Comparison of ENCODE assay signal across 1 cellular context in genomic region chr4:1792832-1793495, GRCh38.
TF ChIP-seq lines count a peak whose summit lies in the region.

FGFR3 (plus strand) TSS chr4:1793293; CDS start chr4:1793935, 642 bp downstream.

TF ChIP-seq in HepG2, 621 proteins besides CTCF, POLR2A, EP300 and RAD21 (continued from another document and continues in another):
- TF ChIP-seq ZNF768 (CRISPR knock-in tag; IDR thresholded peaks at IDR 0.05) (peak; percentile 6; the same call in 1 of the 2 replicates), PCBP2 (optimal IDR thresholded peaks at IDR 0.05; ENCODE audit: low read depth, low read length, poor library complexity, severe bottlenecking) (no peak), ZNF446 (CRISPR knock-in tag; IDR thresholded peaks at IDR 0.05) (no peak), POLR2AphosphoS2 (IDR thresholded peaks at IDR 0.05; ENCODE audit: low read depth, low read length) (no peak), ZNF564 (CRISPR knock-in tag; IDR thresholded peaks at IDR 0.05) (no peak), ZNF598 (CRISPR knock-in tag; IDR thresholded peaks at IDR 0.05; ENCODE audit: borderline replicate concordance) (no peak), ZNF543 (CRISPR knock-in tag; IDR thresholded peaks at IDR 0.05) (no peak), ZNF512B (CRISPR knock-in tag; IDR thresholded peaks at IDR 0.05; ENCODE audit: borderline replicate concordance) (no peak), ARNTL (CRISPR knock-in tag; IDR thresholded peaks at IDR 0.05) (no peak), ZFP90 (CRISPR knock-in tag; IDR thresholded peaks at IDR 0.05; ENCODE audit: borderline replicate concordance) (peak; percentile 45; the same call in 1 of the 2 replicates), KDM1A (CRISPR knock-in tag; IDR thresholded peaks at IDR 0.05) (no peak), BCL6 (CRISPR knock-in tag; IDR thresholded peaks at IDR 0.05) (no peak), CSRNP1 (CRISPR knock-in tag; IDR thresholded peaks at IDR 0.05) (no peak), RXRB (CRISPR knock-in tag; IDR thresholded peaks at IDR 0.05; ENCODE audit: borderline replicate concordance) (no peak), ATF7 (IDR thresholded peaks at IDR 0.05) (no peak), ATF7 (CRISPR knock-in tag; IDR thresholded peaks at IDR 0.05) (no peak), ZNF782 (CRISPR knock-in tag; IDR thresholded peaks at IDR 0.05; ENCODE audit: borderline replicate concordance) (no peak), POGZ (CRISPR knock-in tag; IDR thresholded peaks at IDR 0.05) (no peak), KDM2A (CRISPR knock-in tag; IDR thresholded peaks at IDR 0.05; ENCODE audit: borderline replicate concordance, low read depth) (no peak), SRSF9 (IDR thresholded peaks at IDR 0.05; ENCODE audit: borderline replicate concordance, insufficient read depth, low read depth, low read length, poor library complexity, severe bottlenecking) (no peak), TP53 (CRISPR knock-in tag; conservative IDR thresholded peaks at IDR 0.05) (no peak), ZFP41 (CRISPR knock-in tag; IDR thresholded peaks at IDR 0.05; ENCODE audit: borderline replicate concordance) (no peak), ZSCAN22 (CRISPR knock-in tag; IDR thresholded peaks at IDR 0.05) (no peak), GLI4 (CRISPR knock-in tag; IDR thresholded peaks at IDR 0.05; ENCODE audit: borderline replicate concordance) (no peak), KDM3A (CRISPR knock-in tag; IDR thresholded peaks at IDR 0.05; ENCODE audit: low read depth) (no peak; the same call in 1 of the 2 replicates), ZNF614 (CRISPR knock-in tag; IDR thresholded peaks at IDR 0.05; ENCODE audit: borderline replicate concordance) (no peak), KAT8 (CRISPR knock-in tag; IDR thresholded peaks at IDR 0.05) (no peak), NCOR1 (IDR thresholded peaks at IDR 0.05; ENCODE audit: borderline replicate concordance, low read length) (no peak), KLF9 (CRISPR knock-in tag; IDR thresholded peaks at IDR 0.05; ENCODE audit: low read depth) (no peak), ZXDC (CRISPR knock-in tag; IDR thresholded peaks at IDR 0.05) (0 out of 2 replicates have a peak, but pooled peaks have one; percentile 63), ZNF772 (CRISPR knock-in tag; IDR thresholded peaks at IDR 0.05) (no peak), GZF1 (CRISPR knock-in tag; IDR thresholded peaks at IDR 0.05) (no peak), PAF1 (CRISPR knock-in tag; IDR thresholded peaks at IDR 0.05) (no peak), HDAC6 (IDR thresholded peaks at IDR 0.05; ENCODE audit: low read depth, low read length) (no peak), SMARCC2 (IDR thresholded peaks at IDR 0.05) (no peak), POLR2AphosphoS5 (IDR thresholded peaks at IDR 0.05; ENCODE audit: low read depth, low read length) (peak; percentile 66; the same call in 1 of the 2 replicates), STAT5B (CRISPR knock-in tag; IDR thresholded peaks at IDR 0.05) (no peak), ZBTB7A (CRISPR knock-in tag; IDR thresholded peaks at IDR 0.05) (no peak; the same call in 1 of the 2 replicates), MBNL3 (CRISPR knock-in tag; conservative IDR thresholded peaks at IDR 0.05) (no peak), ZNF253 (CRISPR knock-in tag; IDR thresholded peaks at IDR 0.05; ENCODE audit: borderline replicate concordance) (0 out of 2 replicates have a peak, but pooled peaks have one; percentile 7), ZNF766 (CRISPR knock-in tag; IDR thresholded peaks at IDR 0.05; ENCODE audit: borderline replicate concordance) (no peak), ZFAT (CRISPR knock-in tag; conservative IDR thresholded peaks at IDR 0.05) (no peak), NCOA1 (CRISPR knock-in tag; IDR thresholded peaks at IDR 0.05) (no peak), PTBP1 (IDR thresholded peaks at IDR 0.05; ENCODE audit: low read depth, low read length, poor library complexity, severe bottlenecking) (no peak)
- TF ChIP-seq, protein P1, sequence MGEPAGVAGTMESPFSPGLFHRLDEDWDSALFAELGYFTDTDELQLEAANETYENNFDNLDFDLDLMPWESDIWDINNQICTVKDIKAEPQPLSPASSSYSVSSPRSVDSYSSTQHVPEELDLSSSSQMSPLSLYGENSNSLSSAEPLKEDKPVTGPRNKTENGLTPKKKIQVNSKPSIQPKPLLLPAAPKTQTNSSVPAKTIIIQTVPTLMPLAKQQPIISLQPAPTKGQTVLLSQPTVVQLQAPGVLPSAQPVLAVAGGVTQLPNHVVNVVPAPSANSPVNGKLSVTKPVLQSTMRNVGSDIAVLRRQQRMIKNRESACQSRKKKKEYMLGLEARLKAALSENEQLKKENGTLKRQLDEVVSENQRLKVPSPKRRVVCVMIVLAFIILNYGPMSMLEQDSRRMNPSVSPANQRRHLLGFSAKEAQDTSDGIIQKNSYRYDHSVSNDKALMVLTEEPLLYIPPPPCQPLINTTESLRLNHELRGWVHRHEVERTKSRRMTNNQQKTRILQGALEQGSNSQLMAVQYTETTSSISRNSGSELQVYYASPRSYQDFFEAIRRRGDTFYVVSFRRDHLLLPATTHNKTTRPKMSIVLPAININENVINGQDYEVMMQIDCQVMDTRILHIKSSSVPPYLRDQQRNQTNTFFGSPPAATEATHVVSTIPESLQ (CRISPR knock-in tag; conservative IDR thresholded peaks at IDR 0.05): no peak
- TF ChIP-seq, protein P2, sequence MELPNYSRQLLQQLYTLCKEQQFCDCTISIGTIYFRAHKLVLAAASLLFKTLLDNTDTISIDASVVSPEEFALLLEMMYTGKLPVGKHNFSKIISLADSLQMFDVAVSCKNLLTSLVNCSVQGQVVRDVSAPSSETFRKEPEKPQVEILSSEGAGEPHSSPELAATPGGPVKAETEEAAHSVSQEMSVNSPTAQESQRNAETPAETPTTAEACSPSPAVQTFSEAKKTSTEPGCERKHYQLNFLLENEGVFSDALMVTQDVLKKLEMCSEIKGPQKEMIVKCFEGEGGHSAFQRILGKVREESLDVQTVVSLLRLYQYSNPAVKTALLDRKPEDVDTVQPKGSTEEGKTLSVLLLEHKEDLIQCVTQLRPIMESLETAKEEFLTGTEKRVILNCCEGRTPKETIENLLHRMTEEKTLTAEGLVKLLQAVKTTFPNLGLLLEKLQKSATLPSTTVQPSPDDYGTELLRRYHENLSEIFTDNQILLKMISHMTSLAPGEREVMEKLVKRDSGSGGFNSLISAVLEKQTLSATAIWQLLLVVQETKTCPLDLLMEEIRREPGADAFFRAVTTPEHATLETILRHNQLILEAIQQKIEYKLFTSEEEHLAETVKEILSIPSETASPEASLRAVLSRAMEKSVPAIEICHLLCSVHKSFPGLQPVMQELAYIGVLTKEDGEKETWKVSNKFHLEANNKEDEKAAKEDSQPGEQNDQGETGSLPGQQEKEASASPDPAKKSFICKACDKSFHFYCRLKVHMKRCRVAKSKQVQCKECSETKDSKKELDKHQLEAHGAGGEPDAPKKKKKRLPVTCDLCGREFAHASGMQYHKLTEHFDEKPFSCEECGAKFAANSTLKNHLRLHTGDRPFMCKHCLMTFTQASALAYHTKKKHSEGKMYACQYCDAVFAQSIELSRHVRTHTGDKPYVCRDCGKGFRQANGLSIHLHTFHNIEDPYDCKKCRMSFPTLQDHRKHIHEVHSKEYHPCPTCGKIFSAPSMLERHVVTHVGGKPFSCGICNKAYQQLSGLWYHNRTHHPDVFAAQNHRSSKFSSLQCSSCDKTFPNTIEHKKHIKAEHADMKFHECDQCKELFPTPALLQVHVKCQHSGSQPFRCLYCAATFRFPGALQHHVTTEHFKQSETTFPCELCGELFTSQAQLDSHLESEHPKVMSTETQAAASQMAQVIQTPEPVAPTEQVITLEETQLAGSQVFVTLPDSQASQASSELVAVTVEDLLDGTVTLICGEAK (IDR thresholded peaks at IDR 0.05): no peak
- TF ChIP-seq, protein P2 (CRISPR knock-in tag; IDR thresholded peaks at IDR 0.05): no peak
- TF ChIP-seq, protein P3, sequence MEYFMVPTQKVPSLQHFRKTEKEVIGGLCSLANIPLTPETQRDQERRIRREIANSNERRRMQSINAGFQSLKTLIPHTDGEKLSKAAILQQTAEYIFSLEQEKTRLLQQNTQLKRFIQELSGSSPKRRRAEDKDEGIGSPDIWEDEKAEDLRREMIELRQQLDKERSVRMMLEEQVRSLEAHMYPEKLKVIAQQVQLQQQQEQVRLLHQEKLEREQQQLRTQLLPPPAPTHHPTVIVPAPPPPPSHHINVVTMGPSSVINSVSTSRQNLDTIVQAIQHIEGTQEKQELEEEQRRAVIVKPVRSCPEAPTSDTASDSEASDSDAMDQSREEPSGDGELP (IDR thresholded peaks at IDR 0.05; ENCODE audit: borderline replicate concordance, low read depth): no peak
